Comparison of ENCODE assay signal across 8 cellular contexts in the genomic region with DNA sequence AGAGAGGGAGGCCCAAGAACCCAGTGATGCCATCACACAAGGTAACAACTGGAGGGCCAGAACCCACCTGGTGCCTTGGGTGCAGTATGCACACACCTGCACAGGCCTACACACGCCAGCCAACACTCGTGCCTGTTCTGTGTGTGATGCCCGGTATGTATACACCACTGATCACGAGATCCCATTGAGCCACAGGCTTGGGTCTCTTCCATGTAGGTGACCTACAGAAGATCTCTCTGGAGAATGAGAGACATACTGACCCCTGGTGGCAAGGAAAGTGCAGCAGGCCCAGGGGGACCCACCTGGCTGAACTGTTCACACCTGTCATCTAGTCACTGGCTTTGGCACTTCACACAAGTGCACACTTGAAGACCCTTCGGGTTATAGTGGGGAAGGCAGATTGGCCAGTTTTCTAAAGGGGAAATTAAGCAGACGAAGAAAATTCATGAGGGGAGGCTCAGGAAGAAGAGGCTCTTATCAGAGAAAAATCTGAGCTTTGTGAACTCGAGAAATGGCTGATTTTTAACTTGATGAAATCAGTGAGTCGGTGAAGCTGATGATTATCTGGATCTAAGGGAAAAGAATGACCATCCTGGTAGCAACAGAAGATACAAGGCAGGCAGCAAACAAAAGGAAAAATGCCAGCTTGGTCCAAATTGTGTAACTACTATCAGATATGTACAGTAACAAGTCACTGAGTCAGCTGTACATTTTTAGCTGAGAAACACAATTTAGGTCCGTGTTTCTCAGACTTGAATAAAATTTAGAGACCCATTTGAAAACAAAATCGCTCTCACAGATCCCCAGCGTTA.
DNase-seq lines count a peak whose midpoint lies in the region; ATAC-seq and TF ChIP-seq lines count a peak whose summit lies in the region.

No MANE protein-coding gene starts in this region.

- BruUV-seq in Panc1 (replicated peaks; lab: Mats Ljungman, UMichigan), result no TSS peak

- no peaks in the 10 kb centered on the region for H3K4me1 ChIP-seq in Panc1 (ENCODE audit: control insufficient read depth, insufficient read depth, low read length)

- TF ChIP-seq CTCF in Panc1 (IDR thresholded peaks at IDR 0.05), result peak; percentile 79

- H3K36me3 Mint-ChIP-seq in activated naive CD8-positive, alpha-beta T cell treated with anti-CD3 and anti-CD28 coated beads, Interleukin-2, amount 50 U/mL, for 24 hours (ENCODE audit: low read depth), result no peaks in the 10 kb centered on the region

- no peaks in the 10 kb centered on the region for H3K27me3 Mint-ChIP-seq in activated naive CD8-positive, alpha-beta T cell treated with anti-CD3 and anti-CD28 coated beads, Interleukin-2, amount 50 U/mL, for 24 hours

- ATAC-seq in HG03460 (IDR thresholded peaks at IDR 0.05; ENCODE audit: unreplicated experiment), result peak; percentile 56
- ATAC-seq in Panc1, result peak; percentile 74
- ATAC-seq in activated naive CD8-positive, alpha-beta T cell treated with anti-CD3 and anti-CD28 coated beads, Interleukin-2, amount 50 U/mL, for 24 hours, result no peak

- intact Hi-C loops in Panc1 (cut with micrococcal nuclease; ENCODE audit: unreplicated experiment), result no loop called here

- no peaks in the 10 kb centered on the region for H3K9me3 Mint-ChIP-seq in activated naive CD8-positive, alpha-beta T cell treated with anti-CD3 and anti-CD28 coated beads, Interleukin-2, amount 50 U/mL, for 24 hours

- H3K27me3 ChIP-seq in Panc1 (ENCODE audit: control insufficient read depth, insufficient read depth, low read length), result no peaks in the 10 kb centered on the region

- no peak overlapping the region for H3K27ac ChIP-seq in Panc1 (ENCODE audit: low read length)

- peak; percentile 45 to 55 for DNase-seq in SHP77 (lab: John Stamatoyannopoulos, UW)
- no peak for DNase-seq in SHP77 treated with DMSO at 0.1 percent for 48 hours (lab: John Stamatoyannopoulos, UW)
- DNase-seq in Panc1 (ENCODE audit: low read depth, low spot score), result peak; percentile 10
- peak; percentile 44 for DNase-seq in activated naive CD8-positive, alpha-beta T cell treated with anti-CD3 and anti-CD28 coated beads, Interleukin-2, amount 50 U/mL, for 24 hours
- peak; percentile 75 for DNase-seq in islet precursor cell
- peak; percentile 21 for DNase-seq in stimulated activated CD8-positive, alpha-beta memory T cell treated with anti-CD3 and anti-CD28 coated beads, Interleukin-7, amount 100 ng/mL, for 24 hours (ENCODE audit: low read depth)
- no peak for DNase-seq in GF-D8 (lab: John Stamatoyannopoulos, UW)

- no peak overlapping the region for H3K27ac Mint-ChIP-seq in activated naive CD8-positive, alpha-beta T cell treated with anti-CD3 and anti-CD28 coated beads, Interleukin-2, amount 50 U/mL, for 24 hours

- H3K9me3 ChIP-seq in Panc1 (ENCODE audit: control insufficient read depth, insufficient read depth, low read depth, low read length), result no peaks in the 10 kb centered on the region

- CTCF ChIA-PET in Panc1 (lab: Charles Lee), result no interaction called here

- in situ Hi-C loops in Panc1 (cut with HindIII; ENCODE audit: low pct_unique_long_range_greater_than_20kb, low sequenced_read_pairs), result no loop called here

- no peaks in the 10 kb centered on the region for H3K4me1 Mint-ChIP-seq in activated naive CD8-positive, alpha-beta T cell treated with anti-CD3 and anti-CD28 coated beads, Interleukin-2, amount 50 U/mL, for 24 hours

- no peak overlapping the region for H3K4me3 ChIP-seq in Panc1 (ENCODE audit: low read depth in 2 of 2, low read length in 2 of 2)

- H3K4me3 Mint-ChIP-seq in activated naive CD8-positive, alpha-beta T cell treated with anti-CD3 and anti-CD28 coated beads, Interleukin-2, amount 50 U/mL, for 24 hours, result no peak overlapping the region

- no peaks in the 10 kb centered on the region for H3K36me3 ChIP-seq in Panc1 (ENCODE audit: control insufficient read depth, insufficient read depth, low read length)

- POLR2A ChIA-PET in Panc1 (lab: Charles Lee), result no interaction called here

Comparison
In these comparisons a context has a peak if more than half of its experiments do, and no peak if none do; other contexts are left out.
1. DNase-seq: peak in SHP77 (2 of 2), Panc1 (single experiment), activated naive CD8-positive, alpha-beta T cell treated with anti-CD3 and anti-CD28 coated beads, Interleukin-2, amount 50 U/mL, for 24 hours (single experiment), islet precursor cell (single experiment) and stimulated activated CD8-positive, alpha-beta memory T cell treated with anti-CD3 and anti-CD28 coated beads, Interleukin-7, amount 100 ng/mL, for 24 hours (single experiment); none in SHP77 treated with DMSO at 0.1 percent for 48 hours (single experiment) and GF-D8 (single experiment).